8 cellular contexts compared by ENCODE assay signal in genomic region chr1:50251592-50252165, GRCh38.
A peak's percentile ranks its signal among the peaks of the same experiment; 100 is the strongest.
DNase-seq lines count a peak whose midpoint lies in the region; ATAC-seq and TF ChIP-seq lines count a peak whose summit lies in the region.

No MANE protein-coding gene starts in this region.

- peak overlapping the region; percentile 97 for H3K27ac ChIP-seq in Karpas-422 (ENCODE audit: low read length)
- H3K27ac ChIP-seq in PC-9, result no peak overlapping the region

- POLR2A ChIA-PET in PC-9 (lab: Charles Lee; ENCODE audit: unreplicated experiment), result no interaction called here
- POLR2A ChIA-PET in activated CD4-positive, alpha-beta T cell treated with anti-CD3 and anti-CD28 coated beads for 36 hours (lab: Charles Lee), result no interaction called here

- H2AFZ ChIP-seq in Karpas-422 (ENCODE audit: low read length) (no peak overlapping the region; the same call in 1 of the 2 replicates), PC-9 (no peak overlapping the region)

- no peaks in the 10 kb centered on the region for H3K9me3 Mint-ChIP-seq in activated CD4-positive, alpha-beta T cell treated with anti-CD3 and anti-CD28 coated beads for 36 hours (ENCODE audit: low read depth)

- H3K4me1 ChIP-seq in Karpas-422 (ENCODE audit: low read length) (peaks cover 97% of the 10 kb centered on the region), PC-9 (replicated peaks; ENCODE audit: insufficient read depth) (no peaks in the 10 kb centered on the region)

- H3K4me1 Mint-ChIP-seq in activated CD4-positive, alpha-beta T cell treated with anti-CD3 and anti-CD28 coated beads for 36 hours, result no peaks in the 10 kb centered on the region

- CTCF ChIA-PET in PC-9 (lab: Charles Lee), result no interaction called here
- CTCF ChIA-PET in activated CD4-positive, alpha-beta T cell treated with anti-CD3 and anti-CD28 coated beads for 36 hours (lab: Charles Lee), result no interaction called here

- no peak for TF ChIP-seq CTCF in PC-9 (conservative IDR thresholded peaks at IDR 0.05)

- H3K27me3 Mint-ChIP-seq in activated CD4-positive, alpha-beta T cell treated with anti-CD3 and anti-CD28 coated beads for 36 hours, result peaks cover 14% of the 10 kb centered on the region

- H4K20me1 ChIP-seq in Karpas-422 (ENCODE audit: insufficient read depth, low read depth, low read length) (no peaks in the 10 kb centered on the region), PC-9 (ENCODE audit: insufficient read depth) (no peaks in the 10 kb centered on the region)

- H3K9me2 ChIP-seq in Karpas-422 (replicated peaks; ENCODE audit: insufficient read depth, low read length) (no peaks in the 10 kb centered on the region), PC-9 (ENCODE audit: insufficient read depth) (no peaks in the 10 kb centered on the region)

- peak overlapping the region; percentile 81 for H3K4me2 ChIP-seq in Karpas-422 (ENCODE audit: low read depth, low read length, poor library complexity, severe bottlenecking)
- no peak overlapping the region for H3K4me2 ChIP-seq in PC-9

- peak overlapping the region; percentile 75 for H3K9ac ChIP-seq in Karpas-422 (ENCODE audit: low read length)

- no peak overlapping the region for H3K4me3 Mint-ChIP-seq in activated CD4-positive, alpha-beta T cell treated with anti-CD3 and anti-CD28 coated beads for 36 hours

- no peak overlapping the region for H3K27ac Mint-ChIP-seq in activated CD4-positive, alpha-beta T cell treated with anti-CD3 and anti-CD28 coated beads for 36 hours

- peak; percentile 36 for DNase-seq in ELF-1 (ENCODE audit: low read depth, low spot score)
- peak; percentile 98 for DNase-seq in Karpas-422
- peak; percentile 20 for DNase-seq in cerebellum (ENCODE audit: low spot score)
- DNase-seq in PC-9, result no peak
- DNase-seq in activated CD4-positive, alpha-beta T cell treated with anti-CD3 and anti-CD28 coated beads for 36 hours, result no peak
- DNase-seq in hippocampal formation (lab: John Stamatoyannopoulos, UW), result no peak
- no peak for DNase-seq in pons (ENCODE audit: low spot score)

- ATAC-seq in GM21576 (IDR thresholded peaks at IDR 0.05; ENCODE audit: unreplicated experiment), result peak; percentile 72
- ATAC-seq in activated CD4-positive, alpha-beta T cell treated with anti-CD3 and anti-CD28 coated beads for 36 hours, result no peak

- H3K36me3 Mint-ChIP-seq in activated CD4-positive, alpha-beta T cell treated with anti-CD3 and anti-CD28 coated beads for 36 hours (ENCODE audit: low read depth), result no peaks in the 10 kb centered on the region

- no peaks in the 10 kb centered on the region for H3K36me3 ChIP-seq in Karpas-422 (ENCODE audit: insufficient read depth, low read length)
- H3K36me3 ChIP-seq in PC-9 (ENCODE audit: low read depth), result no peaks in the 10 kb centered on the region

- H3K27me3 ChIP-seq in Karpas-422 (ENCODE audit: low read length), result no peaks in the 10 kb centered on the region
- H3K27me3 ChIP-seq in PC-9 (ENCODE audit: insufficient read depth, low read depth), result peaks cover 10% of the 10 kb centered on the region; the same call in 1 of the 2 replicates

- H3K4me3 ChIP-seq in Karpas-422 (ENCODE audit: low read length) (peak overlapping the region; percentile 60), PC-9 (no peak overlapping the region)

- intact Hi-C loops in PC-9 (cut with micrococcal nuclease; ENCODE audit: unreplicated experiment), result no loop called here
- intact Hi-C loops in activated CD4-positive, alpha-beta T cell treated with anti-CD3 and anti-CD28 coated beads for 36 hours (cut with DNase I, micrococcal nuclease), result no loop called here

- H3K9me3 ChIP-seq in Karpas-422 (ENCODE audit: low read length), result no peaks in the 10 kb centered on the region
- no peaks in the 10 kb centered on the region for H3K9me3 ChIP-seq in PC-9 (ENCODE audit: insufficient read depth, low read depth)

- no peaks in the 10 kb centered on the region for H3F3A ChIP-seq in PC-9 (ENCODE audit: insufficient read depth, low read depth)

- BruUV-seq in PC-9 (replicated peaks; lab: Mats Ljungman, UMichigan), result no TSS peak

- H3K79me2 ChIP-seq in Karpas-422 (ENCODE audit: low read length) (no peaks in the 10 kb centered on the region), PC-9 (ENCODE audit: low read depth) (no peaks in the 10 kb centered on the region)

Comparison
In these comparisons a context has a peak if more than half of its experiments do, and no peak if none do; other contexts are left out.
1. DNase-seq: peak in ELF-1 (single experiment), Karpas-422 (single experiment) and cerebellum (single experiment); none in PC-9 (0 of 2), activated CD4-positive, alpha-beta T cell treated with anti-CD3 and anti-CD28 coated beads for 36 hours (single experiment), hippocampal formation (0 of 2) and pons (single experiment).